6 cellular contexts compared by ENCODE assay signal in the genomic region with DNA sequence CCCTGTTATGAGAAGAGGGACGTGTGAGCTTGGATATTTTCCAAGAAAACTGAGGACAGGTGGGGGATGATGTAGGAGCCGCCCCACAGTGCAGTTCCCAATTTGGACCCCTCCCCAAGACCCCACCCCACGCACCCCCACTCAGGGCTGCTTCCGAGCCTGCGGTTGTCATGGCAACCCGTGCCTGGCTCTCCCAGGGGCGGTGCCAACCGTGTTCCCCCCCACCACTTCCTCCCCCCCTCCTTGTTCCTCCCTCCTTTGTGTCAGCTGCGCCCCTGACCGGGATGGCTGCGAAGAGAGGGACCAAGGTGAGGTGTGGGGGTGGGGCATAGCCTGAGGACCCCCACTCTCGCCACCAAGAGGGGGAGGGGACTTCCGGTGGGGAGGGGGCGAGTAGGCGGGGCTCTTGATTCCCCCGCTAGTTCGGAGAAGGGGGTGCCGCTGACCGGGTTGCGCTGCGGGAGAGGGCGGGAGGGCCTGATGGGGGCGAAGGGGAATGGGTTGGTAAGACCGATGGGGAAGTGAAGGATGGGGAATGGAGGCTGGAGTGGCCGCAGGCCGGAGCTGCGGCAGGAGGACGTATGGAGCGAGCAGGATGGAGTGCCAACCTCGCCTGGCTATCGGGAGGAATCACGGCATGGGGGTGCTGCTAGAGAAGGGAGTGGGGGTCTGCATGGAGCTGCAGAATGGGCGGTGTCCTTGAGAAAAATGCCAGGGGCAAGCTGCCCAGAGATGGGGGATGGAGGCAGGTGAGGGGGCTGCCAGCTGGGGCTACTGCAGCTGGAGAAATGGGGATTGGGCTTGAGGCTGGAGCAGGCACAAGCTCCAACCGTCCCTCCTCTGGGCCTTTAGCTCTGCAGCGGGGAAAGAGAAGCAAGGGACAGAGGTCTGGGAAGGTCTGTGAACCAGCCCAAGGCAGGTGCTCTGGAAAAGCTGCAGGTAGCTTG. TPM values are rescaled to one million over a fixed set of nuclear protein-coding genes. Genes with fewer than 3 reads are reported as not detected.
DNase-seq lines count a peak whose midpoint lies in the region; ATAC-seq and TF ChIP-seq lines count a peak whose summit lies in the region.

No MANE protein-coding gene starts in this region.

- H3K9me3 Mint-ChIP-seq in glutamatergic neuron (ENCODE audit: unreplicated experiment): peaks cover 15% of the 10 kb centered on the region

- DNase-seq in LNCaP clone FGC (ENCODE audit: low read depth) (no peak), glutamatergic neuron (peak; percentile 75)
- peak; percentile 53 for DNase-seq in activated CD4-positive, alpha-beta T cell treated with anti-CD3 and anti-CD28 coated beads, Interleukin-2, amount 50 U/mL, for 1 hour
- DNase-seq in stimulated activated naive CD8-positive, alpha-beta T cell treated with anti-CD3 and anti-CD28 coated beads, Interleukin-15, Interleukin-2, amounts not matched to agents 100 U/mL and 50 U/mL, for 24 hours: peak; percentile 60

- H3K4me3 ChIP-seq in LNCaP clone FGC (ENCODE audit: low read depth, low read length): peak overlapping the region; percentile 72

- peak overlapping the region; percentile 94 for H3K27ac Mint-ChIP-seq in glutamatergic neuron (ENCODE audit: unreplicated experiment)

- peaks cover 13% of the 10 kb centered on the region for H3K4me1 Mint-ChIP-seq in glutamatergic neuron (ENCODE audit: low read depth, unreplicated experiment)

- no peak for ATAC-seq in stimulated activated naive CD8-positive, alpha-beta T cell treated with anti-CD3 and anti-CD28 coated beads, Interleukin-15, Interleukin-2, amounts not matched to agents 100 U/mL and 50 U/mL, for 24 hours
- ATAC-seq in HG03457 (IDR thresholded peaks at IDR 0.05; ENCODE audit: unreplicated experiment) (no peak), HG02642 (IDR thresholded peaks at IDR 0.05; ENCODE audit: poor library complexity, unreplicated experiment) (no peak)

- peaks cover 15% of the 10 kb centered on the region for H3K27me3 Mint-ChIP-seq in glutamatergic neuron (ENCODE audit: unreplicated experiment)

- H3K4me3 Mint-ChIP-seq in glutamatergic neuron (ENCODE audit: unreplicated experiment): peak overlapping the region; percentile 93

- H3K36me3 Mint-ChIP-seq in glutamatergic neuron (ENCODE audit: unreplicated experiment): peaks cover 5% of the 10 kb centered on the region

- TF ChIP-seq CTCF in LNCaP clone FGC (IDR thresholded peaks at IDR 0.05; ENCODE audit: control insufficient read depth, extremely low read depth, insufficient read depth): no peak
- TF ChIP-seq CTCF in glutamatergic neuron (IDR thresholded peaks at IDR 0.05; ENCODE audit: partially characterized antibody, unreplicated experiment): no peak

RNA-seq across cellular contexts. Expression of gene TRIM46, which starts 1.0 kb away (rescaled TPM):
- 30.4 TPM for total RNA-seq in glutamatergic neuron (ENCODE audit: unreplicated experiment)

RNA-seq across cellular contexts. Expression of gene KRTCAP2, which starts 1.5 kb away (rescaled TPM):
- total RNA-seq in glutamatergic neuron (ENCODE audit: unreplicated experiment): 108 TPM

RNA-seq across cellular contexts. Expression of gene THBS3, which starts 33.1 kb away (rescaled TPM):
- 377 TPM for total RNA-seq in glutamatergic neuron (ENCODE audit: unreplicated experiment)

RNA-seq across cellular contexts. Expression of gene MTX1, which starts 33.9 kb away (rescaled TPM):
- total RNA-seq in glutamatergic neuron (ENCODE audit: unreplicated experiment): 26.1 TPM

RNA-seq across cellular contexts. Expression of gene DPM3, which starts 34.3 kb away (rescaled TPM):
- total RNA-seq in glutamatergic neuron (ENCODE audit: unreplicated experiment): 27.7 TPM
